ENCODE assay signal across 33 cellular contexts in the genomic region with DNA sequence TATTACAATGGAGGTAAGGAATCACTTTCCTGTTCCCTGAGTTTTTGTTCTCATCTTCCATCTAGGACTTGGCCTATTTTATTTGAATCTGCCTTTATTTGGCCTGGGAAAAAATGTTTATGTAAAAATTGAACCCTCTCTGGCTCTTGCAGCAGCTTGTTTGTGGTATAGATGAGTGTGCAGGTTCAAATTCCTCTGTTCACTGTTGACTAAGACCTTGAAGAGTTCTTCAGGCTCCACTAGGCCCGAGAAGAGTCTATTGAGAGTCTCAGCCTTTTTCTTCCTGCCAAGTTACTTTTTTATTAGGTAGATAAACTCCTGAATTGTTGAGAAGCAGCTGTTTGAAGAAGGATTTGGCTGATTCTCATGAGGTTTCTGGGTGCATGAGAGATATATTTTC.
DNase-seq lines count a peak whose midpoint lies in the region; ATAC-seq and TF ChIP-seq lines count a peak whose summit lies in the region.
"Had no signal": no experiment of that assay in that cellular context is flagged by ENCODE, and none has a peak within 500 bp of the region (broad histone marks: within the 10 kb centered on the region; RNA-seq: fewer than 3 reads in every experiment).

No MANE protein-coding gene starts in this region.

- no peak overlapping the region for H2AK5ac ChIP-seq in trophoblast cell (ENCODE audit: low read length)

- H4K8ac ChIP-seq in trophoblast cell (ENCODE audit: low read depth, low read length): no peak overlapping the region

- no peak overlapping the region for H3K4me2 ChIP-seq in trophoblast cell (ENCODE audit: low read length)

- H2BK12ac ChIP-seq in trophoblast cell (ENCODE audit: low read length): peak overlapping the region; percentile 84

- no peak for TF ChIP-seq EP300 in Ishikawa (IDR thresholded peaks at IDR 0.05; ENCODE audit: borderline replicate concordance)

- H3K18ac ChIP-seq in trophoblast cell (ENCODE audit: low read length): no peak overlapping the region

- H3K4me3 ChIP-seq in trophoblast cell (ENCODE audit: low read depth, low read length): no peak overlapping the region
- H3K4me3 ChIP-seq: ascending aorta, gastroesophageal sphincter, left ventricle myocardium inferior, ovary, right atrium auricular region, spleen, suprapubic skin, uterus had no signal

- no peak overlapping the region for H2AFZ ChIP-seq in trophoblast cell (ENCODE audit: insufficient read depth, low read length, poor library complexity)

- no peaks in the 10 kb centered on the region for H3K27me3 ChIP-seq in trophoblast cell (ENCODE audit: insufficient read depth, low read length)
- H3K27me3 ChIP-seq: ascending aorta, gastroesophageal sphincter, ovary, right atrium auricular region, spleen, suprapubic skin, uterus had no signal

- H2BK120ac ChIP-seq in trophoblast cell (ENCODE audit: insufficient read depth, low read length, poor library complexity): peak overlapping the region; percentile 68

- no peaks in the 10 kb centered on the region for H3K79me2 ChIP-seq in trophoblast cell (ENCODE audit: control insufficient read depth, insufficient read depth, low read length, poor library complexity)

- TF ChIP-seq RAD21 in Ishikawa (IDR thresholded peaks at IDR 0.05; ENCODE audit: low read depth): no peak

- H4K91ac ChIP-seq in trophoblast cell (ENCODE audit: low read depth, low read length): no peak overlapping the region

- H3K27ac ChIP-seq in epithelial cell of prostate (peak overlapping the region; percentile 56), trophoblast cell (ENCODE audit: low read depth, low read length) (peak overlapping the region; percentile 69)
- H3K27ac ChIP-seq: ascending aorta, C4-2B, gastroesophageal sphincter, HL-60, left ventricle myocardium inferior, ovary, right atrium auricular region, spleen, suprapubic skin, uterus had no signal

- no peak overlapping the region for H3K23ac ChIP-seq in trophoblast cell (ENCODE audit: low read length)

- no peak overlapping the region for H4K12ac ChIP-seq in trophoblast cell (ENCODE audit: low read depth, low read length)

- no CpG with 5 or more reads among the region's 1 CpG for WGBS in trophoblast cell (ENCODE audit: extremely low coverage, insufficient coverage, insufficient read length)

- no peak overlapping the region for H3K14ac ChIP-seq in trophoblast cell (ENCODE audit: low read length)

- peaks cover 7% of the 10 kb centered on the region for H3K79me1 ChIP-seq in trophoblast cell (ENCODE audit: low read length)

- H3K9ac ChIP-seq in trophoblast cell (ENCODE audit: low read length): no peak overlapping the region

- DNase-seq in epithelial cell of prostate (ENCODE audit: low read depth, low spot score) (peak; percentile 39), trophoblast cell (no peak), NCI-H1417 treated with DMSO at 0.1 percent for 48 hours (lab: John Stamatoyannopoulos, UW) (no peak), NCI-H1694 (lab: John Stamatoyannopoulos, UW) (no peak)
- DNase-seq: activated CD8-positive, alpha-beta T cell treated with anti-CD3 and anti-CD28 coated beads for 36 hours; activated naive CD8-positive, alpha-beta T cell treated with anti-CD3 and anti-CD28 coated beads, Interleukin-2, amount 10 ng/mL, durations not matched to agents 7 days and 5 days; Caco-2; central memory CD4-positive, alpha-beta T cell; endodermal cell; hypothalamus; immature natural killer cell; Karpas-422; left ventricle myocardium inferior; NCI-H1436 treated with DMSO at 0.1 percent for 48 hours; NCI-H2171; NCI-H524; ovary; PC-3; spleen; stimulated activated CD4-positive, alpha-beta T cell treated with anti-CD3 and anti-CD28 coated beads, Interleukin-4, amount 100 ng/mL, for 1 hour; uterus had no signal

- no peaks in the 10 kb centered on the region for H3K36me3 ChIP-seq in trophoblast cell (ENCODE audit: control insufficient read depth in 1 of 2, insufficient read depth in 2 of 2, low read length in 2 of 2)
- H3K36me3 ChIP-seq: ascending aorta, gastroesophageal sphincter, left ventricle myocardium inferior, ovary, right atrium auricular region, spleen, suprapubic skin, uterus had no signal

- peaks cover under 1 to 14% of the 10 kb centered on the region in 2 experiments for H3K4me1 ChIP-seq in trophoblast cell (ENCODE audit: control insufficient read depth in 1 of 2, insufficient read depth in 2 of 2, low read length in 2 of 2)
- H3K4me1 ChIP-seq: ascending aorta, Caco-2, spleen, uterus had no signal

- ATAC-seq in GM21360 (IDR thresholded peaks at IDR 0.05; ENCODE audit: unreplicated experiment) (peak; percentile 36), esophagus mucosa (no peak), HG03045 (IDR thresholded peaks at IDR 0.05; ENCODE audit: unreplicated experiment) (no peak)
- ATAC-seq: activated CD8-positive, alpha-beta T cell treated with anti-CD3 and anti-CD28 coated beads for 36 hours; gastroesophageal sphincter; PC-3; Right ventricle myocardium inferior; SK-N-SH treated with all-trans-retinoic acid at 6 μM for 48 hours had no signal

- no peaks in the 10 kb centered on the region for H3K9me3 ChIP-seq in trophoblast cell (ENCODE audit: insufficient read depth, low read depth, low read length)
- H3K9me3 ChIP-seq: ascending aorta, Caco-2, gastroesophageal sphincter, left ventricle myocardium inferior, ovary, right atrium auricular region, spleen, suprapubic skin, uterus had no signal

- H2BK5ac ChIP-seq in trophoblast cell (ENCODE audit: low read depth, low read length, poor library complexity): peak overlapping the region; percentile 73

- no peak overlapping the region for H3K4ac ChIP-seq in trophoblast cell (ENCODE audit: low read depth, low read length)

TF ChIP-seq in Ishikawa, 13 proteins besides CTCF, POLR2A, EP300 and RAD21:
- TF ChIP-seq, protein P1, sequence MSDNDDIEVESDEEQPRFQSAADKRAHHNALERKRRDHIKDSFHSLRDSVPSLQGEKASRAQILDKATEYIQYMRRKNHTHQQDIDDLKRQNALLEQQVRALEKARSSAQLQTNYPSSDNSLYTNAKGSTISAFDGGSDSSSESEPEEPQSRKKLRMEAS (IDR thresholded peaks at IDR 0.05): 0 out of 2 replicates have a peak, but pooled peaks have one; percentile 23
- TF ChIP-seq ZBTB7A (IDR thresholded peaks at IDR 0.05; ENCODE audit: low read depth) (no peak), NFIC (IDR thresholded peaks at IDR 0.05) (no peak)
- TF ChIP-seq, protein P2, sequence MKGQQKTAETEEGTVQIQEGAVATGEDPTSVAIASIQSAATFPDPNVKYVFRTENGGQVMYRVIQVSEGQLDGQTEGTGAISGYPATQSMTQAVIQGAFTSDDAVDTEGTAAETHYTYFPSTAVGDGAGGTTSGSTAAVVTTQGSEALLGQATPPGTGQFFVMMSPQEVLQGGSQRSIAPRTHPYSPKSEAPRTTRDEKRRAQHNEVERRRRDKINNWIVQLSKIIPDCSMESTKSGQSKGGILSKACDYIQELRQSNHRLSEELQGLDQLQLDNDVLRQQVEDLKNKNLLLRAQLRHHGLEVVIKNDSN (IDR thresholded peaks at IDR 0.05): no peak
- TF ChIP-seq, protein P3, sequence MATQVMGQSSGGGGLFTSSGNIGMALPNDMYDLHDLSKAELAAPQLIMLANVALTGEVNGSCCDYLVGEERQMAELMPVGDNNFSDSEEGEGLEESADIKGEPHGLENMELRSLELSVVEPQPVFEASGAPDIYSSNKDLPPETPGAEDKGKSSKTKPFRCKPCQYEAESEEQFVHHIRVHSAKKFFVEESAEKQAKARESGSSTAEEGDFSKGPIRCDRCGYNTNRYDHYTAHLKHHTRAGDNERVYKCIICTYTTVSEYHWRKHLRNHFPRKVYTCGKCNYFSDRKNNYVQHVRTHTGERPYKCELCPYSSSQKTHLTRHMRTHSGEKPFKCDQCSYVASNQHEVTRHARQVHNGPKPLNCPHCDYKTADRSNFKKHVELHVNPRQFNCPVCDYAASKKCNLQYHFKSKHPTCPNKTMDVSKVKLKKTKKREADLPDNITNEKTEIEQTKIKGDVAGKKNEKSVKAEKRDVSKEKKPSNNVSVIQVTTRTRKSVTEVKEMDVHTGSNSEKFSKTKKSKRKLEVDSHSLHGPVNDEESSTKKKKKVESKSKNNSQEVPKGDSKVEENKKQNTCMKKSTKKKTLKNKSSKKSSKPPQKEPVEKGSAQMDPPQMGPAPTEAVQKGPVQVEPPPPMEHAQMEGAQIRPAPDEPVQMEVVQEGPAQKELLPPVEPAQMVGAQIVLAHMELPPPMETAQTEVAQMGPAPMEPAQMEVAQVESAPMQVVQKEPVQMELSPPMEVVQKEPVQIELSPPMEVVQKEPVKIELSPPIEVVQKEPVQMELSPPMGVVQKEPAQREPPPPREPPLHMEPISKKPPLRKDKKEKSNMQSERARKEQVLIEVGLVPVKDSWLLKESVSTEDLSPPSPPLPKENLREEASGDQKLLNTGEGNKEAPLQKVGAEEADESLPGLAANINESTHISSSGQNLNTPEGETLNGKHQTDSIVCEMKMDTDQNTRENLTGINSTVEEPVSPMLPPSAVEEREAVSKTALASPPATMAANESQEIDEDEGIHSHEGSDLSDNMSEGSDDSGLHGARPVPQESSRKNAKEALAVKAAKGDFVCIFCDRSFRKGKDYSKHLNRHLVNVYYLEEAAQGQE (IDR thresholded peaks at IDR 0.05; ENCODE audit: low read depth): no peak
